In the genomic region with DNA sequence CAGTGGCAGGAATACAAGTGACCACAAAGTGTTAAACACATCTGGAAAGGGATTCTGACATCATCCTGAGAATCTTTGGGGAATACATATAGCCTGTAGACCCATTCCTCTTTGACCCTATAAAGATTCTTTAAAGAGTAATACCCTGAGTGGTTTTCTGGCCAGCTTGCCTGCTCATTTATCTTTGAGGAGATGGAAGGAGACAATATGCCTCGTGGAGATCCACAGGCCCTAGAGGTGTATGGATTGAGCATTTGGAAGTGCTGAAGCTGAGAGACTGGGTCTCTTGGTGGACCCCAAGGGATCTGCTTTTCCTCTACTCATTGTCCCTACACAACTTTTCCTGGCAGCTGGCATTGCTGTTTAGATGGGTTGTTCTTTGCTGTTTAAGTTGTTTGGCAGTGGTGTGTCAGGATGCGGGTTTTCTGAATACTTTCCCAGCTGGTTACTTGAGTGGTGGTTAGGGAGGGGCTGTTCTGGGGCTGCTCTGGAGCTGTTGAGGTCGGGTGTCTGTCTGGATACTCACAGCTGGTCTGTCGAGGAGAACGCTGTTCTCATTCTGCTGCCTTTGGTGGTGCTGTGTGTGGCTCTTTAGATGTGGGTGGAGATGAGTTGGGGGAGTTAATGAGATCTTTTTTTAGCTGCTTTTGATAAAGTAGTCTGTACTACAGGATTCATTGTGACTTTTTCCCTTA, we compare ENCODE assay signal across 2 cellular contexts. TPM values are rescaled to one million over a fixed set of nuclear protein-coding genes. Genes with fewer than 3 reads are reported as not detected.
"Had no signal": no experiment of that assay in that cellular context is flagged by ENCODE, and none has a peak within 500 bp of the region (broad histone marks: within the 10 kb centered on the region; RNA-seq: fewer than 3 reads in every experiment).

No MANE protein-coding gene starts in this region.

RNA-seq across cellular contexts. Expression of gene FAM72C, which starts 50.1 kb away (rescaled TPM):
- total RNA-seq: bronchial epithelial cell, chondrocyte had no signal
